25 cellular contexts compared by ENCODE assay signal in genomic region chr18:3727260-3727659, GRCh38.
"Had no signal": no experiment of that assay in that cellular context is flagged by ENCODE, and none has a peak within 500 bp of the region (broad histone marks: within the 10 kb centered on the region; RNA-seq: fewer than 3 reads in every experiment).

No MANE protein-coding gene starts in this region.

- H3K9me3 ChIP-seq: esophagus squamous epithelium, heart right ventricle, left lung, right atrium auricular region, thoracic aorta, tibial nerve, upper lobe of right lung had no signal

- FAIRE-seq: colon, islet of Langerhans had no signal

- H3K27ac ChIP-seq: esophagus squamous epithelium, left lung, neural progenitor cell, parathyroid adenoma, right atrium auricular region, skin epidermis, thoracic aorta, tibial nerve, upper lobe of right lung had no signal

- H3K79me2 ChIP-seq: parathyroid adenoma had no signal

- DNase-seq: effector memory CD4-positive, alpha-beta T cell; erythroblast; esophagus squamous epithelium; foreskin melanocyte; glutamatergic neuron; heart right ventricle; hippocampal formation; left cardiac atrium; left lung; mammary epithelial cell; mesendoderm; midbrain; naive thymus-derived CD4-positive, alpha-beta T cell; stimulated activated CD4-positive, alpha-beta T cell treated with anti-CD3 and anti-CD28 coated beads, Interleukin-15, amount 100 ng/mL, for 24 hours; stimulated activated CD4-positive, alpha-beta T cell treated with anti-CD3 and anti-CD28 coated beads, Interleukin-2, amount 100 ng/mL, for 48 hours; stimulated activated naive B cell treated with anti-CD40 and anti-IgM and Interleukin-4, amounts not matched to agents 10 μg/mL and 1 μg/mL and 100 μg/mL, for 72 hours; upper lobe of right lung had no signal

- H3K36me3 ChIP-seq: esophagus squamous epithelium, heart right ventricle, left lung, neural progenitor cell, right atrium auricular region, thoracic aorta, tibial nerve, upper lobe of right lung had no signal

- H3K9ac ChIP-seq: neural progenitor cell, parathyroid adenoma had no signal

- H3K27me3 ChIP-seq: esophagus squamous epithelium, left lung, neural progenitor cell, right atrium auricular region, tibial nerve, upper lobe of right lung had no signal

- H2AFZ ChIP-seq: neural progenitor cell, parathyroid adenoma had no signal

- H3K4me2 ChIP-seq: neural progenitor cell had no signal

- H3K4me3 ChIP-seq: esophagus squamous epithelium, heart right ventricle, left lung, neural progenitor cell, right atrium auricular region, skin epidermis, thoracic aorta, tibial nerve, upper lobe of right lung had no signal

- H3K4me1 ChIP-seq: parathyroid adenoma, right atrium auricular region had no signal

- ATAC-seq: heart right ventricle; left cardiac atrium; left lung; naive thymus-derived CD4-positive, alpha-beta T cell; upper lobe of right lung had no signal
